16 cellular contexts compared by ENCODE assay signal in the genomic region with DNA sequence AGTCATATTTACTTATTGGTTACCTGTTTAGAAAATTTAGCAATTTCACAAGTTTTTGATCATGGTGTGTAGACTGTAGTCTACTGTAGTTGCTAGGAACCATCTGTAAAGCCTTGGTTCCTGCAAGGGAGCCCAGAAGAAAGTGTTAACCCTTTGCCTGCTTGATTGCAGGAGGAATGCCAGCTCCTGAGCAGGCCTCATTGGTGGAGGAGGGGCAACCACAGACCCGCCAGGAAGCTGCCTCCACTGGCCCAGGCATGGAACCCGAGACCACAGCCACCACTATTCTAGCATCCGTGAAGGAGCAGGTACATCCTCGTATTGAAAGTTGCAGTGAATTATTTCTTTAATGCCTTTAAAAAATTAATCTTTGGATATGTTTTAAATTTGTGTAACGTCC.
DNase-seq lines count a peak whose midpoint lies in the region; ATAC-seq and TF ChIP-seq lines count a peak whose summit lies in the region.
"Had no signal": no experiment of that assay in that cellular context is flagged by ENCODE, and none has a peak within 500 bp of the region (broad histone marks: within the 10 kb centered on the region; RNA-seq: fewer than 3 reads in every experiment).

No MANE protein-coding gene starts in this region.

- H3K9me3 Mint-ChIP-seq in GM23338, result no peaks in the 10 kb centered on the region
- H3K9me3 Mint-ChIP-seq in WTC11, result no peaks in the 10 kb centered on the region
- peaks cover 2% of the 10 kb centered on the region for H3K9me3 Mint-ChIP-seq in neural progenitor cell
- H3K9me3 Mint-ChIP-seq: CD8-positive, alpha-beta T cell; IgD-negative memory B cell had no signal

- ATAC-seq in GM23338 (peak; percentile 91), WTC11 (peak; percentile 94), GM19023 (IDR thresholded peaks at IDR 0.05; ENCODE audit: unreplicated experiment) (no peak)
- ATAC-seq: CD8-positive, alpha-beta T cell had no signal

- no CpG with 5 or more reads among the region's 5 CpGs for WGBS in trophoblast cell (ENCODE audit: extremely low coverage, insufficient coverage, insufficient read length)

- no peaks in the 10 kb centered on the region for H3K27me3 ChIP-seq in GM23338 (ENCODE audit: insufficient read depth)
- no peaks in the 10 kb centered on the region for H3K27me3 ChIP-seq in neural progenitor cell
- no peaks in the 10 kb centered on the region for H3K27me3 ChIP-seq in trophoblast cell (ENCODE audit: insufficient read depth, low read length)
- H3K27me3 ChIP-seq: BLaER1 treated with 17β-estradiol and CSF1 and Interleukin-3, amounts not matched to agents 10 nM and 100 nM had no signal

- no peak overlapping the region for H4K12ac ChIP-seq in trophoblast cell (ENCODE audit: low read depth, low read length)

- no peak overlapping the region for H2BK5ac ChIP-seq in trophoblast cell (ENCODE audit: low read depth, low read length, poor library complexity)

- peaks cover 5% of the 10 kb centered on the region; the same call in 2 of the 3 replicates for H3K36me3 Mint-ChIP-seq in GM23338 (ENCODE audit: low read depth)
- peaks cover 9% of the 10 kb centered on the region; the same call in 1 of the 2 replicates for H3K36me3 Mint-ChIP-seq in WTC11
- H3K36me3 Mint-ChIP-seq in neural progenitor cell, result peaks cover 12% of the 10 kb centered on the region
- H3K36me3 Mint-ChIP-seq: CD8-positive, alpha-beta T cell; IgD-negative memory B cell had no signal

- POLR2A ChIA-PET in WTC11 (lab: Charles Lee), result interaction anchor here (0.6 kb wide), 1 partner anchor 281 kb away, joined by 8 read pairs; no protein-coding TSS in a partner anchor

- no peak overlapping the region for H3K18ac ChIP-seq in trophoblast cell (ENCODE audit: low read length)

- H3K79me1 ChIP-seq in trophoblast cell (ENCODE audit: low read length), result no peaks in the 10 kb centered on the region

- peaks cover 17% of the 10 kb centered on the region for H3K4me1 ChIP-seq in GM23338 (ENCODE audit: insufficient read depth)
- H3K4me1 ChIP-seq in neural progenitor cell, result no peaks in the 10 kb centered on the region
- H3K4me1 ChIP-seq in trophoblast cell (ENCODE audit: control insufficient read depth in 1 of 2, insufficient read depth in 2 of 2, low read length in 2 of 2), result no peaks in the 10 kb centered on the region
- H3K4me1 ChIP-seq: BLaER1 treated with 17β-estradiol and CSF1 and Interleukin-3, amounts not matched to agents 10 nM and 100 nM; HAP-1 had no signal

- H3K4me1 Mint-ChIP-seq in GM23338, result peaks cover 26% of the 10 kb centered on the region
- peaks cover 25% of the 10 kb centered on the region for H3K4me1 Mint-ChIP-seq in WTC11
- H3K4me1 Mint-ChIP-seq in neural progenitor cell, result no peaks in the 10 kb centered on the region
- H3K4me1 Mint-ChIP-seq: B cell, IgD-negative memory B cell had no signal

- H3K14ac ChIP-seq in trophoblast cell (ENCODE audit: low read length), result no peak overlapping the region

- TF ChIP-seq CTCF in GM23338 (conservative IDR thresholded peaks at IDR 0.05; ENCODE audit: low read depth in 2 of 2), result no peak
- TF ChIP-seq CTCF in WTC11 (IDR thresholded peaks at IDR 0.05), result no peak
- no peak for TF ChIP-seq CTCF in neural progenitor cell (IDR thresholded peaks at IDR 0.05)

- no peaks in the 10 kb centered on the region for H3F3A ChIP-seq in GM23338 (replicated peaks; ENCODE audit: low read depth)
- H3F3A ChIP-seq in neural progenitor cell (ENCODE audit: low read depth), result no peaks in the 10 kb centered on the region

- H3K4me2 ChIP-seq in GM23338, result 0 out of 2 replicates have a peak overlapping the region, but pooled peaks have one; percentile 3
- no peak overlapping the region for H3K4me2 ChIP-seq in neural progenitor cell
- no peak overlapping the region for H3K4me2 ChIP-seq in trophoblast cell (ENCODE audit: low read length)
- H3K4me2 ChIP-seq: BLaER1 treated with 17β-estradiol and CSF1 and Interleukin-3, amounts not matched to agents 10 nM and 100 nM had no signal

- H3K27ac Mint-ChIP-seq in GM23338, result 0 out of 2 replicates have a peak overlapping the region, but pooled peaks have one; percentile 31
- H3K27ac Mint-ChIP-seq in WTC11, result peak overlapping the region; percentile 36; the same call in 1 of the 2 replicates
- H3K27ac Mint-ChIP-seq in neural progenitor cell, result no peak overlapping the region
- H3K27ac Mint-ChIP-seq: B cell; CD8-positive, alpha-beta T cell had no signal

- CTCF ChIA-PET in WTC11 (lab: Charles Lee), result interaction anchor here (0.5 to 1.2 kb wide), 3 partner anchors 213 to 466 kb away, joined by 3 to 4 read pairs (median 3); no protein-coding TSS in a partner anchor

- no peak overlapping the region for H3K4me3 ChIP-seq in GM23338
- H3K4me3 ChIP-seq in neural progenitor cell, result no peak overlapping the region
- H3K4me3 ChIP-seq in trophoblast cell (ENCODE audit: low read depth, low read length), result no peak overlapping the region
- H3K4me3 ChIP-seq: BLaER1 treated with 17β-estradiol and CSF1 and Interleukin-3, amounts not matched to agents 10 nM and 100 nM; HAP-1 had no signal

- H3K79me2 ChIP-seq in GM23338 (replicated peaks; ENCODE audit: insufficient read depth) (peaks cover 35% of the 10 kb centered on the region), neural progenitor cell (ENCODE audit: low read depth) (peaks cover 13% of the 10 kb centered on the region), trophoblast cell (ENCODE audit: control insufficient read depth, insufficient read depth, low read length, poor library complexity) (no peaks in the 10 kb centered on the region)

- H2AFZ ChIP-seq in GM23338 (no peak overlapping the region), neural progenitor cell (replicated peaks) (no peak overlapping the region), trophoblast cell (ENCODE audit: insufficient read depth, low read length, poor library complexity) (no peak overlapping the region)

- no peaks in the 10 kb centered on the region for H3K9me2 ChIP-seq in GM23338 (ENCODE audit: insufficient read depth)

- H3K23ac ChIP-seq in trophoblast cell (ENCODE audit: low read length), result no peak overlapping the region

- H3K27me3 Mint-ChIP-seq in GM23338 (ENCODE audit: insufficient read depth, low read depth, poor library complexity) (peaks cover 1% of the 10 kb centered on the region), WTC11 (ENCODE audit: low read depth) (no peaks in the 10 kb centered on the region), neural progenitor cell (ENCODE audit: insufficient read depth, low read depth) (no peaks in the 10 kb centered on the region)
- H3K27me3 Mint-ChIP-seq: B cell, IgD-negative memory B cell had no signal

- H3K9ac ChIP-seq in neural progenitor cell, result no peak overlapping the region
- H3K9ac ChIP-seq in trophoblast cell (ENCODE audit: low read length), result no peak overlapping the region
- H3K9ac ChIP-seq: BLaER1 treated with 17β-estradiol and CSF1 and Interleukin-3, amounts not matched to agents 10 nM and 100 nM had no signal

- no peak overlapping the region for H2AK5ac ChIP-seq in trophoblast cell (ENCODE audit: low read length)

- peak; percentile 58 for DNase-seq in GM23338 (ENCODE audit: low spot score)
- DNase-seq in WTC11 (ENCODE audit: low spot score), result peak; percentile 26
- peak; percentile 14 for DNase-seq in iPS DF 4.7 (ENCODE audit: extremely low read depth, low spot score)
- DNase-seq in neural progenitor cell (ENCODE audit: low spot score), result peak; percentile 25
- DNase-seq in HK-2 (ENCODE audit: unreplicated experiment), result no peak
- no peak for DNase-seq in trophoblast cell
- DNase-seq: Calu3; CD8-positive, alpha-beta T cell; DMS53; GOT3; KG1 had no signal

- no peak overlapping the region for H3K4me3 Mint-ChIP-seq in GM23338
- no peak overlapping the region for H3K4me3 Mint-ChIP-seq in WTC11
- no peak overlapping the region for H3K4me3 Mint-ChIP-seq in neural progenitor cell
- H3K4me3 Mint-ChIP-seq: B cell; CD8-positive, alpha-beta T cell; IgD-negative memory B cell had no signal

- H3K4ac ChIP-seq in trophoblast cell (ENCODE audit: low read depth, low read length), result no peak overlapping the region

- H4K20me1 ChIP-seq in GM23338 (replicated peaks; ENCODE audit: insufficient read depth) (peaks cover 27% of the 10 kb centered on the region; the same call in 1 of the 2 replicates), neural progenitor cell (ENCODE audit: low read depth) (no peaks in the 10 kb centered on the region)
- H4K20me1 ChIP-seq: BLaER1 treated with 17β-estradiol and CSF1 and Interleukin-3, amounts not matched to agents 10 nM and 100 nM had no signal

- no peak overlapping the region for H2BK120ac ChIP-seq in trophoblast cell (ENCODE audit: insufficient read depth, low read length, poor library complexity)

- H4K8ac ChIP-seq in trophoblast cell (ENCODE audit: low read depth, low read length), result no peak overlapping the region

- no peak overlapping the region for H2BK12ac ChIP-seq in trophoblast cell (ENCODE audit: low read length)

- no peak overlapping the region for H3K27ac ChIP-seq in GM23338 (ENCODE audit: low read depth)
- no peak overlapping the region for H3K27ac ChIP-seq in neural progenitor cell
- no peak overlapping the region for H3K27ac ChIP-seq in trophoblast cell (ENCODE audit: low read depth, low read length)
- H3K27ac ChIP-seq: BLaER1 treated with 17β-estradiol and CSF1 and Interleukin-3, amounts not matched to agents 10 nM and 100 nM had no signal

- H4K91ac ChIP-seq in trophoblast cell (ENCODE audit: low read depth, low read length), result no peak overlapping the region

- no peaks in the 10 kb centered on the region for H3K36me3 ChIP-seq in GM23338 (ENCODE audit: insufficient read depth)
- no peaks in the 10 kb centered on the region for H3K36me3 ChIP-seq in neural progenitor cell
- peaks cover 0 to 2% of the 10 kb centered on the region in 2 experiments for H3K36me3 ChIP-seq in trophoblast cell (ENCODE audit: control insufficient read depth in 1 of 2, insufficient read depth in 2 of 2, low read length in 2 of 2)
- H3K36me3 ChIP-seq: HAP-1 had no signal

- H3K9me3 ChIP-seq in neural progenitor cell (ENCODE audit: low read depth) (no peaks in the 10 kb centered on the region), trophoblast cell (ENCODE audit: insufficient read depth, low read depth, low read length) (no peaks in the 10 kb centered on the region)
- H3K9me3 ChIP-seq: BLaER1 treated with 17β-estradiol and CSF1 and Interleukin-3, amounts not matched to agents 10 nM and 100 nM; HAP-1 had no signal

TF ChIP-seq in GM23338, 12 proteins besides CTCF, POLR2A, EP300 and RAD21 (continues in another document):
- TF ChIP-seq JUNB (IDR thresholded peaks at IDR 0.05; ENCODE audit: unreplicated experiment), result no peak

TF ChIP-seq in WTC11, 78 proteins besides CTCF, POLR2A, EP300 and RAD21 (continues in another document):
- TF ChIP-seq ELF4 (CRISPR knock-in tag; IDR thresholded peaks at IDR 0.05; ENCODE audit: low read depth), result no peak

Comparison
In these comparisons a context has a peak if more than half of its experiments do, and no peak if none do; other contexts are left out.
1. DNase-seq: peak in GM23338 (single experiment), WTC11 (single experiment), iPS DF 4.7 (single experiment) and neural progenitor cell (single experiment); none in HK-2 (single experiment) and trophoblast cell (0 of 2).